ENCODE assay signal across 8 cellular contexts in the genomic region with DNA sequence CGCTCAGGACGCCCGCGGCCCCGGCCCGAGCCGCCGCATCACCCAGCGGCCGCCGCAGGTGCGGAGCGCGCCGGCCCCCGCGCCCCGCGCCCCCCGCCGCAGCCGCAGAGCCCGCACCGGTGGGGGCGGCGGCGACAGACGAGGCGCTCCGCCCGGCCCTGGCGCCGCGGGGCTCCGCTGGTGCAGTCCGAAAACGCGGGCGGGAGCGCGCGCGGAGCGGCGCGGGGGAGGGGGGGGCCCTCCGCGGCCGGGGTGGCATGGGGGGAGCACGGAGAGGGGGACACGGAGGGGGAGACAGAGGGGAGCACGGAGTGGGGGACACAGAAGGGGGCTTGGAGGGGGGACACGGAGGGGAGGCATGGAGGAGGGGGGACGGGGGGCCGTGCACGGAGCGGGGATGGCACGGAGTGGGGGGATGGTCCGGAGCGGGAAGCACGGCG. TPM values are rescaled to one million over a fixed set of nuclear protein-coding genes. Genes with fewer than 3 reads are reported as not detected.
A peak's percentile ranks its signal among the peaks of the same experiment; 100 is the strongest.
DNase-seq lines count a peak whose midpoint lies in the region; ATAC-seq, FAIRE-seq and TF ChIP-seq lines count a peak whose summit lies in the region.

TSS of gene AATK (minus strand) at position 189 of the 440 bp plus-strand sequence. CDS start 229 bp downstream, outside the sequence.

- FAIRE-seq in urothelium cell line (lab: Jason Lieb, UNC): no peak

- H3K4me1 Mint-ChIP-seq in endodermal cell: no peaks in the 10 kb centered on the region
- peaks cover 9% of the 10 kb centered on the region for H3K4me1 Mint-ChIP-seq in nephron

- ATAC-seq in GM19455 (IDR thresholded peaks at IDR 0.05; ENCODE audit: unreplicated experiment): no peak

- no peaks in the 10 kb centered on the region for H3K9me3 Mint-ChIP-seq in endodermal cell
- H3K9me3 Mint-ChIP-seq in nephron: no peaks in the 10 kb centered on the region

- no peaks in the 10 kb centered on the region for H3K36me3 ChIP-seq in endodermal cell (ENCODE audit: control insufficient read depth, insufficient read depth, low read length)

- H3K4me1 ChIP-seq in endodermal cell (ENCODE audit: control insufficient read depth, insufficient read depth, low read length): no peaks in the 10 kb centered on the region

- 0 to 1% methylated on average over 2 to 41 of the region's 62 CpGs for WGBS in endodermal cell (ENCODE audit: insufficient coverage in 1 of 2, insufficient read length in 1 of 2), 2 experiments

- peak within 1 kb of the TSS; percentile 47 for H3K4me3 Mint-ChIP-seq in endodermal cell
- H3K4me3 Mint-ChIP-seq in nephron: peak within 1 kb of the TSS; percentile 65 to 77 (median 75)

- no peak within 1 kb of the TSS for H3K4me3 ChIP-seq in endodermal cell (ENCODE audit: low read length)

- peak within 1 kb of the TSS; percentile 17 for H3K27ac ChIP-seq in endodermal cell (ENCODE audit: low read depth, low read length)

- peaks cover 6% of the 10 kb centered on the region for H3K27me3 ChIP-seq in endodermal cell (ENCODE audit: control insufficient read depth, insufficient read depth, low read length, poor library complexity, severe bottlenecking)

- H3K9me3 ChIP-seq in endodermal cell (ENCODE audit: control insufficient read depth, low read length): no peaks in the 10 kb centered on the region

- no peak for TF ChIP-seq CTCF in endodermal cell (conservative IDR thresholded peaks at IDR 0.05)
- no peak for TF ChIP-seq CTCF in nephron (IDR thresholded peaks at IDR 0.05; ENCODE audit: unreplicated experiment in 3 of 3)

- no peaks in the 10 kb centered on the region for H3K36me3 Mint-ChIP-seq in endodermal cell (ENCODE audit: low read depth)
- no peaks in the 10 kb centered on the region for H3K36me3 Mint-ChIP-seq in nephron (ENCODE audit: low read depth)

- DNase-seq in activated naive CD4-positive, alpha-beta T cell treated with anti-CD3 and anti-CD28 coated beads, Interleukin-2, amount 50 U/mL, for 16 hours: peak; percentile 21
- no peak for DNase-seq in activated naive CD4-positive, alpha-beta T cell treated with Interleukin-2 at 50 U/mL for 16 hours
- no peak for DNase-seq in endodermal cell
- peak; percentile 60 for DNase-seq in urothelium cell line (ENCODE audit: low spot score)
- DNase-seq in stimulated activated CD4-positive, alpha-beta T cell treated with anti-CD3 and anti-CD28 coated beads, Interleukin-2, amount 100 ng/mL, for 48 hours: no peak
- no peak for DNase-seq in glomerular visceral epithelial cell (ENCODE audit: extremely low spot score)

- H3K9ac ChIP-seq in endodermal cell (ENCODE audit: extremely low read depth, low read length, poor library complexity, severe bottlenecking): no peak within 1 kb of the TSS

- H3K27ac Mint-ChIP-seq in endodermal cell: no peak within 1 kb of the TSS
- no peak within 1 kb of the TSS for H3K27ac Mint-ChIP-seq in nephron

- H3K27me3 Mint-ChIP-seq in endodermal cell (ENCODE audit: insufficient read depth): peaks cover 5% of the 10 kb centered on the region
- H3K27me3 Mint-ChIP-seq in nephron (ENCODE audit: low read depth): peaks cover 13% of the 10 kb centered on the region

RNA-seq across cellular contexts. Expression of gene AATK, which starts in this region (rescaled TPM):
- total RNA-seq in endodermal cell: 1 to 10 TPM; 3.3 to 4.3 TPM
- polyA plus RNA-seq in endodermal cell (2013, experiment 1 of 2): 2.7 TPM
- 4.6 TPM for polyA plus RNA-seq in endodermal cell (2013, experiment 2 of 2)

Comparison
In these comparisons a context has a peak if more than half of its experiments do, and no peak if none do; other contexts are left out.
1. DNase-seq: peak in activated naive CD4-positive, alpha-beta T cell treated with anti-CD3 and anti-CD28 coated beads, Interleukin-2, amount 50 U/mL, for 16 hours (single experiment) and urothelium cell line (single experiment); none in activated naive CD4-positive, alpha-beta T cell treated with Interleukin-2 at 50 U/mL for 16 hours (single experiment), endodermal cell (single experiment), stimulated activated CD4-positive, alpha-beta T cell treated with anti-CD3 and anti-CD28 coated beads, Interleukin-2, amount 100 ng/mL, for 48 hours (0 of 2) and glomerular visceral epithelial cell (single experiment).